ENCODE assay signal across 1 cellular context in genomic region chr12:44235674-44236073, GRCh38.
TF ChIP-seq lines count a peak whose summit lies in the region.

No MANE protein-coding gene starts in this region.

TF ChIP-seq in A549, 52 proteins besides CTCF, POLR2A, EP300 and RAD21 (continued from another document):
- peak; percentile 64 for TF ChIP-seq MAFK (IDR thresholded peaks at IDR 0.05; ENCODE audit: partially characterized antibody)
